Comparison of ENCODE assay signal across 8 cellular contexts in genomic region chr10:97025613-97026242, GRCh38.
DNase-seq lines count a peak whose midpoint lies in the region; ATAC-seq and TF ChIP-seq lines count a peak whose summit lies in the region.

No MANE protein-coding gene starts in this region.

- TF ChIP-seq CTCF in LNCaP clone FGC (IDR thresholded peaks at IDR 0.05; ENCODE audit: control insufficient read depth, extremely low read depth, insufficient read depth) (peak; percentile 66), WTC11 (IDR thresholded peaks at IDR 0.05) (peak; percentile 88), right lobe of liver (IDR thresholded peaks at IDR 0.05) (peak; percentile 58 to 82 (median 73))

- H3K4me3 ChIP-seq in LNCaP clone FGC (ENCODE audit: low read depth, low read length), result no peak overlapping the region
- H3K4me3 ChIP-seq in right lobe of liver, result no peak overlapping the region

- H3K36me3 ChIP-seq in right lobe of liver, result no peaks in the 10 kb centered on the region

- POLR2A ChIA-PET in WTC11 (lab: Charles Lee), result no interaction called here

- H3K9me3 Mint-ChIP-seq in WTC11, result no peaks in the 10 kb centered on the region

- H3K9me3 ChIP-seq in right lobe of liver, result no peaks in the 10 kb centered on the region

- TF ChIP-seq POLR2A in right lobe of liver (IDR thresholded peaks at IDR 0.05), result no peak

- no peaks in the 10 kb centered on the region for H3K27me3 Mint-ChIP-seq in WTC11 (ENCODE audit: low read depth)

- H3K36me3 Mint-ChIP-seq in WTC11, result no peaks in the 10 kb centered on the region

- intact Hi-C loops in right lobe of liver (cut with DNase I), result no loop called here

- DNase-seq in GM04504 (ENCODE audit: low read depth) (peak; percentile 17), LNCaP clone FGC (ENCODE audit: low read depth) (peak; percentile 46), WTC11 (ENCODE audit: low spot score) (peak; percentile 69), dermis blood vessel endothelial cell (peak; percentile 75), right lobe of liver (peak in 1 of 3 donors; percentile 74), NCI-H774 (lab: John Stamatoyannopoulos, UW) (no peak)
- DNase-seq in stimulated activated CD8-positive, alpha-beta memory T cell treated with anti-CD3 and anti-CD28 coated beads, Interleukin-12 subunit alpha, Interleukin-12 subunit beta, amount 100 ng/mL, for 24 hours (ENCODE audit: extremely low read depth), result peak; percentile 16

- H3K27ac ChIP-seq in right lobe of liver, result no peak overlapping the region

- WGBS in right lobe of liver (ENCODE audit: insufficient coverage, low coverage, low lambda C conversion rate, missing lambda C conversion rate), result 69% methylated on average over 9 of the region's 9 CpGs

- H3K27ac Mint-ChIP-seq in WTC11, result no peak overlapping the region

- no peak overlapping the region for H3K4me3 Mint-ChIP-seq in WTC11

- ATAC-seq in WTC11, result peak; percentile 92
- peak; percentile 87 to 95 (median 88) for ATAC-seq in right lobe of liver
- no peak for ATAC-seq in GM21381 (IDR thresholded peaks at IDR 0.05; ENCODE audit: unreplicated experiment)

- no peaks in the 10 kb centered on the region for H3K27me3 ChIP-seq in right lobe of liver

- CTCF ChIA-PET in WTC11 (lab: Charles Lee), result interaction anchor here (0.6 to 4.9 kb wide), 97 partner anchors 9 to 654 kb away, joined by 3 to 98 read pairs (median 4); partner anchors contain the start of genes SLIT1 and TLL2

- peaks cover 0 to 4% (median 0%) of the 10 kb centered on the region in 4 donors for H3K4me1 ChIP-seq in right lobe of liver

- peaks cover 8% of the 10 kb centered on the region for H3K4me1 Mint-ChIP-seq in WTC11

TF ChIP-seq in WTC11, 78 proteins besides CTCF, POLR2A, EP300 and RAD21:
- TF ChIP-seq ZNF121 (CRISPR knock-in tag; IDR thresholded peaks at IDR 0.05), result no peak
- TF ChIP-seq STAT6 (CRISPR knock-in tag; conservative IDR thresholded peaks at IDR 0.05; ENCODE audit: low read depth), result no peak
- TF ChIP-seq SMAD4 (CRISPR knock-in tag; IDR thresholded peaks at IDR 0.05), result no peak
- no peak for TF ChIP-seq ZMAT4 (CRISPR knock-in tag; IDR thresholded peaks at IDR 0.05)
- TF ChIP-seq ZNF396 (CRISPR knock-in tag; IDR thresholded peaks at IDR 0.05; ENCODE audit: borderline replicate concordance), result no peak
- TF ChIP-seq, protein P1, sequence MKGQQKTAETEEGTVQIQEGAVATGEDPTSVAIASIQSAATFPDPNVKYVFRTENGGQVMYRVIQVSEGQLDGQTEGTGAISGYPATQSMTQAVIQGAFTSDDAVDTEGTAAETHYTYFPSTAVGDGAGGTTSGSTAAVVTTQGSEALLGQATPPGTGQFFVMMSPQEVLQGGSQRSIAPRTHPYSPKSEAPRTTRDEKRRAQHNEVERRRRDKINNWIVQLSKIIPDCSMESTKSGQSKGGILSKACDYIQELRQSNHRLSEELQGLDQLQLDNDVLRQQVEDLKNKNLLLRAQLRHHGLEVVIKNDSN (CRISPR knock-in tag; IDR thresholded peaks at IDR 0.05), result no peak
